Comparison of ENCODE assay signal across 9 cellular contexts in genomic region chr1:23100074-23100748, GRCh38.
DNase-seq lines count a peak whose midpoint lies in the region; ATAC-seq, FAIRE-seq and TF ChIP-seq lines count a peak whose summit lies in the region.
"Had no signal": no experiment of that assay in that cellular context is flagged by ENCODE, and none has a peak within 500 bp of the region (broad histone marks: within the 10 kb centered on the region; RNA-seq: fewer than 3 reads in every experiment).

No MANE protein-coding gene starts in this region.

- no peak overlapping the region for H3K4ac ChIP-seq in H1 (replicated peaks; ENCODE audit: insufficient read length, low read depth, low read length)

- TF ChIP-seq RAD21 in H1 (IDR thresholded peaks at IDR 0.05 in 1 of 2, conservative IDR thresholded peaks at IDR 0.05 in 1 of 2; ENCODE audit: low read depth in 2 of 2, low read length in 2 of 2), result no peak

- H3K4me3 Mint-ChIP-seq in natural killer cell, result peak overlapping the region; percentile 52

- H3K14ac ChIP-seq in H1 (ENCODE audit: insufficient read length), result no peak overlapping the region

- H4K20me1 ChIP-seq in H1 (replicated peaks in 1 of 2; ENCODE audit: control insufficient read depth in 1 of 2, insufficient read depth in 2 of 2, low read length in 2 of 2), result peaks cover 5 to 9% of the 10 kb centered on the region in 2 experiments

- H3K4me2 ChIP-seq in H1 (ENCODE audit: insufficient read depth in 1 of 2, low read depth in 2 of 2, low read length in 2 of 2), result no peak overlapping the region

- no peak overlapping the region for H2BK120ac ChIP-seq in H1 (replicated peaks; ENCODE audit: low read depth, low read length)

- no peaks in the 10 kb centered on the region; the same call in 1 of the 2 replicates for H3K23me2 ChIP-seq in H1 (ENCODE audit: low read depth, low read length)

- peaks cover 60 to 65% of the 10 kb centered on the region in 2 donors for H3K4me1 Mint-ChIP-seq in natural killer cell

- H2BK15ac ChIP-seq in H1 (ENCODE audit: low read length), result 0 out of 2 replicates have a peak overlapping the region, but pooled peaks have one; percentile 18

- no peak for TF ChIP-seq POLR2A in H1 (IDR thresholded peaks at IDR 0.05; ENCODE audit: control extremely low read depth in 1 of 2, low read depth in 2 of 2, low read length in 2 of 2)

- H3K36me3 Mint-ChIP-seq in natural killer cell, result no peaks in the 10 kb centered on the region

- H3K27me3 Mint-ChIP-seq in natural killer cell (ENCODE audit: low read depth in 2 of 2), result no peaks in the 10 kb centered on the region

- FAIRE-seq in H1 (lab: Jason Lieb, UNC), result no peak
- FAIRE-seq: GM18507 had no signal

- no peak overlapping the region for H2BK20ac ChIP-seq in H1 (ENCODE audit: low read length)

- TF ChIP-seq EP300 in H1 (IDR thresholded peaks at IDR 0.05; ENCODE audit: borderline replicate concordance in 1 of 2, low read depth in 2 of 2, low read length in 2 of 2), result no peak

- TF ChIP-seq CTCF in AG04450 (IDR thresholded peaks at IDR 0.05; ENCODE audit: low read depth, low read length), result no peak
- no peak for TF ChIP-seq CTCF in H1 (IDR thresholded peaks at IDR 0.05; ENCODE audit: control extremely low read depth in 1 of 3, insufficient read depth in 1 of 3, low read depth in 1 of 3, low read length in 3 of 3)
- TF ChIP-seq CTCF in natural killer cell (IDR thresholded peaks at IDR 0.05), result no peak

- H3K18ac ChIP-seq in H1 (ENCODE audit: extremely low read depth, low read length), result no peak overlapping the region

- ATAC-seq in natural killer cell, result peak; percentile 58 to 80 (median 76)

- no peak overlapping the region for H4K91ac ChIP-seq in H1 (replicated peaks; ENCODE audit: insufficient read length, low read length)

- H2BK5ac ChIP-seq in H1 (ENCODE audit: low read depth, low read length), result no peak overlapping the region

- no peak overlapping the region; a peak in 2 of 7 replicates for H3K9ac ChIP-seq in H1 (replicated peaks in 1 of 4; ENCODE audit: extremely low read depth in 1 of 4, low read depth in 3 of 4, low read length in 3 of 4)

- no peak overlapping the region for H3K23ac ChIP-seq in H1 (ENCODE audit: insufficient read length)

- H3K79me2 ChIP-seq in H1 (ENCODE audit: control insufficient read depth in 1 of 2, insufficient read depth in 2 of 2, low read length in 2 of 2), result peaks cover 4 to 25% of the 10 kb centered on the region in 2 experiments; a peak in 3 of 4 replicates

- H3K9me3 Mint-ChIP-seq in natural killer cell, result no peaks in the 10 kb centered on the region

- DNase-seq in AG04450 (ENCODE audit: low read depth, low spot score) (peak; percentile 86), HK-2 (ENCODE audit: unreplicated experiment) (peak; percentile 62), T1000 (lab: John Stamatoyannopoulos, UW) (peak; percentile 63), H1 (ENCODE audit: low read depth in 1 of 2, low spot score in 2 of 2) (no peak), natural killer cell (peak; percentile 54), SHP77 (lab: John Stamatoyannopoulos, UW) (no peak), DMS79 treated with DMSO at 0.1 percent for 48 hours (lab: John Stamatoyannopoulos, UW) (no peak), COR-L47 (lab: John Stamatoyannopoulos, UW) (no peak)

- H2BK12ac ChIP-seq in H1 (ENCODE audit: low read depth, low read length), result no peak overlapping the region

- H3K27ac ChIP-seq in AG04450 (ENCODE audit: low read depth, low read length) (peak overlapping the region; percentile 87), H1 (ENCODE audit: low read depth, low read length) (no peak overlapping the region)

- H3K9me3 ChIP-seq in AG04450 (ENCODE audit: control insufficient read depth, insufficient read depth, low read length) (no peaks in the 10 kb centered on the region), H1 (ENCODE audit: insufficient read depth in 2 of 2, low read depth in 1 of 2, low read length in 1 of 2) (no peaks in the 10 kb centered on the region)

- H4K5ac ChIP-seq in H1 (ENCODE audit: insufficient read length, low read depth, low read length), result no peak overlapping the region

- no peak overlapping the region for H2AFZ ChIP-seq in H1 (ENCODE audit: low read length)

- H3K79me1 ChIP-seq in H1 (ENCODE audit: low read depth, low read length), result 0 out of 2 replicates have a peak, but pooled peaks cover 4% of the 10 kb centered on the region

- intact Hi-C loops in natural killer cell (cut with micrococcal nuclease), result loop anchor here (1.0 kb wide), 3 partner anchors 10 to 68 kb away; partner anchors contain the start of gene LUZP1

- H3K56ac ChIP-seq in H1 (replicated peaks; ENCODE audit: insufficient read length, low read depth, low read length), result no peak overlapping the region

- CTCF ChIA-PET in AG04450 (lab: Charles Lee), result interaction anchor here (0.5 to 9.5 kb wide), 8 partner anchors 67 to 1361 kb away, joined by 3 to 303 read pairs (median 6); no protein-coding TSS in a partner anchor
- CTCF ChIA-PET in H1 (lab: Charles Lee; ENCODE audit: partially characterized antibody), result interaction anchor here (0.6 to 27.1 kb wide), 28 partner anchors 8 to 395 kb away, joined by 3 to 705 read pairs (median 5); partner anchors contain the start of gene LUZP1

- H3K27ac Mint-ChIP-seq in natural killer cell, result peak overlapping the region; percentile 87 to 94

- H2AK5ac ChIP-seq in H1 (ENCODE audit: low read depth, low read length), result no peak overlapping the region

- H4K8ac ChIP-seq in H1 (ENCODE audit: extremely low read depth, insufficient read depth, low read length), result no peak overlapping the region

- H3K4me3 ChIP-seq in AG04450 (ENCODE audit: low read depth, low read length) (no peak overlapping the region), H1 (ENCODE audit: extremely low read depth in 1 of 4, insufficient read depth in 2 of 4, low read depth in 3 of 4, low read length in 4 of 4) (no peak overlapping the region)

- WGBS in H1 (ENCODE audit: extremely low coverage in 1 of 2, insufficient coverage in 1 of 2, insufficient read length in 1 of 2, insufficient replicate concordance in 2 of 2, low coverage in 1 of 2, low lambda C conversion rate in 2 of 2, missing lambda C conversion rate in 1 of 2), 2 experiments, result 69% methylated on average over 3 of the region's 3 CpGs; no CpG with 5 or more reads in 1 of the 2 experiments

- no peaks in the 10 kb centered on the region for H3K27me3 ChIP-seq in AG04450 (ENCODE audit: control insufficient read depth, insufficient read depth, low read length)
- no peaks in the 10 kb centered on the region for H3K27me3 ChIP-seq in H1 (replicated peaks in 1 of 4; ENCODE audit: control insufficient read depth in 3 of 4, extremely low read depth in 1 of 4, insufficient read depth in 3 of 4, low read length in 3 of 4)

- no peaks in the 10 kb centered on the region; a peak in 2 of 8 replicates for H3K36me3 ChIP-seq in H1 (ENCODE audit: control insufficient read depth in 2 of 4, insufficient read depth in 4 of 4, low read length in 3 of 4)

- POLR2A ChIA-PET in AG04450 (lab: Yijun Ruan, JAX), result interaction anchor here (0.6 to 2.5 kb wide), 8 partner anchors 10 to 244 kb away, joined by 3 to 18 read pairs (median 5); partner anchors contain the start of genes HNRNPR and LUZP1
- POLR2A ChIA-PET in H1 (lab: Charles Lee; ENCODE audit: partially characterized antibody), result interaction anchor here (2.8 to 3.1 kb wide), 3 partner anchors 10 to 85 kb away, joined by 11 to 19 read pairs (median 17); partner anchors contain the start of gene LUZP1

- peaks cover 0 to 5% (median 1%) of the 10 kb centered on the region in 4 experiments; a peak in 2 of 7 replicates for H3K4me1 ChIP-seq in H1 (replicated peaks in 1 of 4; ENCODE audit: control insufficient read depth in 3 of 4, insufficient read depth in 4 of 4, low read length in 3 of 4)

TF ChIP-seq in H1, 55 proteins besides CTCF, POLR2A, EP300 and RAD21:
- TF ChIP-seq NANOG (IDR thresholded peaks at IDR 0.05; ENCODE audit: insufficient read depth, low read depth, low read length, poor library complexity, severe bottlenecking) (no peak), SP2 (IDR thresholded peaks at IDR 0.05; ENCODE audit: low read length) (no peak), YY1 (IDR thresholded peaks at IDR 0.05; ENCODE audit: low read depth, low read length) (no peak), CBX8 (IDR thresholded peaks at IDR 0.05; ENCODE audit: borderline replicate concordance, low read depth, low read length) (no peak), TEAD4 (IDR thresholded peaks at IDR 0.05; ENCODE audit: low read depth, low read length) (peak; percentile 44; the same call in 1 of the 2 replicates)

Comparison
In these comparisons a context has a peak if more than half of its experiments do, and no peak if none do; other contexts are left out.
1. DNase-seq: peak in AG04450 (single experiment), HK-2 (single experiment), T1000 (single experiment) and natural killer cell (single experiment); none in H1 (0 of 2), SHP77 (0 of 2), DMS79 treated with DMSO at 0.1 percent for 48 hours (single experiment) and COR-L47 (single experiment).